24 cellular contexts compared by ENCODE assay signal in the genomic region with DNA sequence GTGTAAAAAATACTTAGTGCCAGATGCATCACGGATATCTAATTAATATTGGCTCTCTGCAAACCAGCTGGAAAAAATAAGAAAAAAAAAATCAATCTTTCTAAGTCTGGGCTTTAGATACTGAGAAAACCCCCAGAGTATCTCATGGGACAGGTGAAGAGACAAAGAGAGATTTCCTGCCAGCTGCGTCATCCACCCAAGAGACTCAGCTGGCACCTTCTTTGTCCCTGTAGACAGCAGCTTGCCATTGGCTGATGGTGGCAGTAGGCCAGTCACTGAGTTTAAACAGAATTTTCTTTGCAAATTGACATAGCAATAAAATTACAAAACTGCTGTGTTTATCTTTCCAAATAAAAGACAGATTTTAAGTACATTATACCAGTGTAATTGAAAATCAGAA.
A peak's percentile ranks its signal among the peaks of the same experiment; 100 is the strongest.
DNase-seq lines count a peak whose midpoint lies in the region; ATAC-seq lines count a peak whose summit lies in the region.
"Had no signal": no experiment of that assay in that cellular context is flagged by ENCODE, and none has a peak within 500 bp of the region (broad histone marks: within the 10 kb centered on the region; RNA-seq: fewer than 3 reads in every experiment).

No MANE protein-coding gene starts in this region.

- H3K9me3 Mint-ChIP-seq in activated CD8-positive, alpha-beta T cell treated with anti-CD3 and anti-CD28 coated beads, Interleukin-2, amount 10 ng/mL, durations not matched to agents 7 days and 5 days (ENCODE audit: insufficient read depth): no peaks in the 10 kb centered on the region
- H3K9me3 Mint-ChIP-seq: activated CD4-positive, alpha-beta T cell treated with anti-CD3 and anti-CD28 coated beads, Interleukin-2, amount 10 ng/mL, durations not matched to agents 24 days and 14 days; brain; CD8-positive, alpha-beta T cell had no signal

- DNase-seq in D341Med (ENCODE audit: low spot score) (peak; percentile 34), NCI-H2171 treated with DMSO at 0.1 percent for 48 hours (lab: John Stamatoyannopoulos, UW) (peak; percentile 73), SHP77 treated with DMSO at 0.1 percent for 48 hours (lab: John Stamatoyannopoulos, UW) (peak; percentile 94), superior temporal gyrus (ENCODE audit: extremely low spot score) (no peak)
- peak; percentile 6 for DNase-seq in Jurkat, Clone E6-1 (ENCODE audit: low read depth, low spot score)
- DNase-seq in activated CD4-positive, alpha-beta T cell treated with anti-CD3 and anti-CD28 coated beads for 48 hours: no peak
- no peak for DNase-seq in activated CD8-positive, alpha-beta T cell treated with anti-CD3 and anti-CD28 coated beads, Interleukin-2, amount 10 ng/mL, durations not matched to agents 7 days and 5 days
- DNase-seq: activated CD8-positive, alpha-beta memory T cell treated with anti-CD3 and anti-CD28 coated beads, Interleukin-2, amount 10 ng/mL, durations not matched to agents 7 days and 5 days; activated naive CD4-positive, alpha-beta T cell treated with Interleukin-2 at 50 U/mL for 16 hours; activated T-cell treated with anti-CD3 and anti-CD28 coated beads, Interleukin-2, amount 50 U/mL, for 72 hours; CD8-positive, alpha-beta T cell; DND-41; H7; heart right ventricle; mesenchymal stem cell; NK-92 treated with Interleukin-12 subunit alpha and Interleukin-12 subunit beta, amount 100 ng/mL, for 24 hours; psoas muscle; SK-N-SH; stimulated activated CD8-positive, alpha-beta memory T cell treated with anti-CD3 and anti-CD28 coated beads, Interleukin-4, amount 100 ng/mL, for 48 hours; T-helper 2 cell; transverse colon had no signal

- no peak for ATAC-seq in activated CD8-positive, alpha-beta T cell treated with anti-CD3 and anti-CD28 coated beads, Interleukin-2, amount 10 ng/mL, durations not matched to agents 7 days and 5 days
- ATAC-seq: activated CD8-positive, alpha-beta memory T cell treated with anti-CD3 and anti-CD28 coated beads, Interleukin-2, amount 10 ng/mL, durations not matched to agents 7 days and 5 days; activated T-cell treated with anti-CD3 and anti-CD28 coated beads, Interleukin-2, amount 50 U/mL, for 72 hours; CD8-positive, alpha-beta T cell; heart right ventricle; psoas muscle had no signal

- POLR2A ChIA-PET in activated CD8-positive, alpha-beta T cell treated with anti-CD3 and anti-CD28 coated beads, Interleukin-2, amount 10 ng/mL, durations not matched to agents 7 days and 5 days (lab: Charles Lee): no interaction called here

- H3K4me3 Mint-ChIP-seq in activated CD8-positive, alpha-beta T cell treated with anti-CD3 and anti-CD28 coated beads, Interleukin-2, amount 10 ng/mL, durations not matched to agents 7 days and 5 days: no peak overlapping the region
- H3K4me3 Mint-ChIP-seq: activated CD4-positive, alpha-beta T cell treated with anti-CD3 and anti-CD28 coated beads, Interleukin-2, amount 10 ng/mL, durations not matched to agents 24 days and 14 days; activated CD8-positive, alpha-beta memory T cell treated with anti-CD3 and anti-CD28 coated beads, Interleukin-2, amount 10 ng/mL, durations not matched to agents 7 days and 5 days; activated T-cell treated with anti-CD3 and anti-CD28 coated beads, Interleukin-2, amount 50 U/mL, for 72 hours; brain; CD8-positive, alpha-beta T cell had no signal

- H3K27me3 Mint-ChIP-seq in activated CD8-positive, alpha-beta T cell treated with anti-CD3 and anti-CD28 coated beads, Interleukin-2, amount 10 ng/mL, durations not matched to agents 7 days and 5 days (ENCODE audit: low read depth): no peaks in the 10 kb centered on the region
- H3K27me3 Mint-ChIP-seq: activated CD4-positive, alpha-beta T cell treated with anti-CD3 and anti-CD28 coated beads, Interleukin-2, amount 10 ng/mL, durations not matched to agents 24 days and 14 days; activated CD8-positive, alpha-beta memory T cell treated with anti-CD3 and anti-CD28 coated beads, Interleukin-2, amount 10 ng/mL, durations not matched to agents 7 days and 5 days had no signal

- H3K36me3 Mint-ChIP-seq in activated CD8-positive, alpha-beta T cell treated with anti-CD3 and anti-CD28 coated beads, Interleukin-2, amount 10 ng/mL, durations not matched to agents 7 days and 5 days (ENCODE audit: low read depth): no peaks in the 10 kb centered on the region
- H3K36me3 Mint-ChIP-seq: activated CD8-positive, alpha-beta memory T cell treated with anti-CD3 and anti-CD28 coated beads, Interleukin-2, amount 10 ng/mL, durations not matched to agents 7 days and 5 days; brain; CD8-positive, alpha-beta T cell had no signal

- CTCF ChIA-PET in activated CD8-positive, alpha-beta T cell treated with anti-CD3 and anti-CD28 coated beads, Interleukin-2, amount 10 ng/mL, durations not matched to agents 7 days and 5 days (lab: Charles Lee): interaction anchor here (2.0 kb wide), 1 partner anchor 17 kb away, joined by 4 read pairs; no protein-coding TSS in a partner anchor

- no peak overlapping the region for H3K27ac Mint-ChIP-seq in activated CD8-positive, alpha-beta T cell treated with anti-CD3 and anti-CD28 coated beads, Interleukin-2, amount 10 ng/mL, durations not matched to agents 7 days and 5 days
- H3K27ac Mint-ChIP-seq: activated CD4-positive, alpha-beta T cell treated with anti-CD3 and anti-CD28 coated beads, Interleukin-2, amount 10 ng/mL, durations not matched to agents 24 days and 14 days; activated CD8-positive, alpha-beta memory T cell treated with anti-CD3 and anti-CD28 coated beads, Interleukin-2, amount 10 ng/mL, durations not matched to agents 7 days and 5 days; activated T-cell treated with anti-CD3 and anti-CD28 coated beads, Interleukin-2, amount 50 U/mL, for 72 hours; CD8-positive, alpha-beta T cell had no signal

- no peaks in the 10 kb centered on the region for H3K4me1 Mint-ChIP-seq in activated CD8-positive, alpha-beta T cell treated with anti-CD3 and anti-CD28 coated beads, Interleukin-2, amount 10 ng/mL, durations not matched to agents 7 days and 5 days (ENCODE audit: low read depth)
- H3K4me1 Mint-ChIP-seq: activated CD4-positive, alpha-beta T cell treated with anti-CD3 and anti-CD28 coated beads, Interleukin-2, amount 10 ng/mL, durations not matched to agents 24 days and 14 days; activated CD8-positive, alpha-beta memory T cell treated with anti-CD3 and anti-CD28 coated beads, Interleukin-2, amount 10 ng/mL, durations not matched to agents 7 days and 5 days had no signal

- H3K4me3 ChIP-seq in Jurkat, Clone E6-1 (ENCODE audit: low read length): no peak overlapping the region
- H3K4me3 ChIP-seq: adrenal gland, heart right ventricle, psoas muscle, transverse colon had no signal

Comparison
In these comparisons a context has a peak if more than half of its experiments do, and no peak if none do; other contexts are left out.
1. DNase-seq: peak in D341Med (single experiment), Jurkat, Clone E6-1 (single experiment), NCI-H2171 treated with DMSO at 0.1 percent for 48 hours (single experiment) and SHP77 treated with DMSO at 0.1 percent for 48 hours (single experiment); none in activated CD4-positive, alpha-beta T cell treated with anti-CD3 and anti-CD28 coated beads for 48 hours (single experiment), activated CD8-positive, alpha-beta T cell treated with anti-CD3 and anti-CD28 coated beads, Interleukin-2, amount 10 ng/mL, durations not matched to agents 7 days and 5 days (single experiment) and superior temporal gyrus (single experiment).